20 cellular contexts compared by ENCODE assay signal in genomic region chr4:108556588-108557200, GRCh38.
A peak's percentile ranks its signal among the peaks of the same experiment; 100 is the strongest.
DNase-seq lines count a peak whose midpoint lies in the region; ATAC-seq, FAIRE-seq and TF ChIP-seq lines count a peak whose summit lies in the region.
"Had no signal": no experiment of that assay in that cellular context is flagged by ENCODE, and none has a peak within 500 bp of the region (broad histone marks: within the 10 kb centered on the region; RNA-seq: fewer than 3 reads in every experiment).

No MANE protein-coding gene starts in this region.

- no peak for FAIRE-seq in GM12878 (lab: Jason Lieb, UNC)

- DNase-seq in GM12878 (ENCODE audit: low read depth, low spot score) (peak; percentile 4), NCI-H1092 (lab: John Stamatoyannopoulos, UW) (no peak), left colon (no peak), glomerular visceral epithelial cell (ENCODE audit: extremely low spot score) (no peak)
- DNase-seq: activated CD4-positive, CD25-positive, alpha-beta regulatory T cell; activated naive CD4-positive, alpha-beta T cell treated with anti-CD3 and anti-CD28 coated beads, Interleukin-2, amount 10 ng/mL, durations not matched to agents 7 days and 5 days; brain microvascular endothelial cell; DMS153; dorsolateral prefrontal cortex; esophagus squamous epithelium; Kasumi-1; left cardiac atrium; NCI-H1930; NCI-H510A treated with DMSO at 0.1 percent for 48 hours; psoas muscle; thyroid gland had no signal

- H3K79me2 ChIP-seq in GM12878 (ENCODE audit: control insufficient read depth, insufficient read depth, low read length), result no peaks in the 10 kb centered on the region

- no peaks in the 10 kb centered on the region for H3K4me1 ChIP-seq in GM12878 (ENCODE audit: control insufficient read depth, insufficient read depth, low read length)
- H3K4me1 ChIP-seq: psoas muscle had no signal

- in situ Hi-C loops in GM12878 (cut with MboI), result no loop called here

- H2AFZ ChIP-seq in GM12878 (ENCODE audit: control insufficient read depth, low read depth, low read length), result no peak overlapping the region

- H3K9ac ChIP-seq in GM12878 (ENCODE audit: control insufficient read depth, insufficient read depth, low read length), result no peak overlapping the region

- no peaks in the 10 kb centered on the region for H3K9me3 ChIP-seq in GM12878 (replicated peaks; ENCODE audit: control insufficient read depth, insufficient read depth, low read length)
- H3K9me3 ChIP-seq: esophagus squamous epithelium, psoas muscle, thyroid gland had no signal

- TF ChIP-seq RAD21 in GM12878 (IDR thresholded peaks at IDR 0.05; ENCODE audit: insufficient read depth, low read depth, low read length), result no peak

- H3K27me3 ChIP-seq in GM12878 (replicated peaks in 1 of 2; ENCODE audit: control insufficient read depth in 2 of 2, insufficient read depth in 2 of 2, low read length in 1 of 2), result no peaks in the 10 kb centered on the region
- H3K27me3 ChIP-seq: brain microvascular endothelial cell, dorsolateral prefrontal cortex, thyroid gland had no signal

- H3K4me2 ChIP-seq in GM12878 (ENCODE audit: control insufficient read depth, insufficient read depth), result no peak overlapping the region

- intact Hi-C loops in GM12878 (cut with micrococcal nuclease; ENCODE audit: unreplicated experiment), result no loop called here
- intact Hi-C loops in left colon (cut with DNase I, micrococcal nuclease), result no loop called here

- SMC1A ChIA-PET in GM12878 (lab: Charles Lee; ENCODE audit: uncharacterized antibody, unreplicated experiment), result interaction anchor here (0.6 kb wide), 1 partner anchor 8 kb away, joined by 3 read pairs; no protein-coding TSS in a partner anchor

- RAD21 ChIA-PET in GM12878 (lab: Charles Lee; ENCODE audit: unreplicated experiment), result no interaction called here

- TF ChIP-seq CTCF in GM12878 (IDR thresholded peaks at IDR 0.05 in 2 of 3, conservative IDR thresholded peaks at IDR 0.05 in 1 of 3; ENCODE audit: control insufficient read depth in 2 of 3, extremely low read depth in 1 of 3, insufficient read depth in 1 of 3, low read depth in 3 of 3, low read length in 3 of 3), result no peak

- ATAC-seq in GM18868 (IDR thresholded peaks at IDR 0.05; ENCODE audit: unreplicated experiment) (peak; percentile 79), GM21529 (IDR thresholded peaks at IDR 0.05; ENCODE audit: unreplicated experiment) (peak; percentile 70), HG03064 (IDR thresholded peaks at IDR 0.05; ENCODE audit: low read depth, unreplicated experiment) (peak; percentile 53), GM12878 (peak; percentile 54), left colon (no peak), HG03457 (IDR thresholded peaks at IDR 0.05; ENCODE audit: unreplicated experiment) (no peak)
- ATAC-seq: left cardiac atrium, psoas muscle had no signal

- no peak overlapping the region for H3K27ac ChIP-seq in GM12878 (ENCODE audit: control insufficient read depth, insufficient read depth)
- H3K27ac ChIP-seq: brain microvascular endothelial cell, dorsolateral prefrontal cortex, esophagus squamous epithelium, psoas muscle, thyroid gland had no signal

- no TSS peak for BruUV-seq in GM12878 (replicated peaks; lab: Mats Ljungman, UMichigan)

- CTCF ChIA-PET in GM12878 (lab: Yijun Ruan, JAX), result no interaction called here

- no peak overlapping the region for H3K4me3 ChIP-seq in GM12878
- H3K4me3 ChIP-seq: dorsolateral prefrontal cortex, esophagus squamous epithelium, psoas muscle, thyroid gland had no signal

- H4K20me1 ChIP-seq in GM12878 (ENCODE audit: control insufficient read depth, insufficient read depth), result no peaks in the 10 kb centered on the region

- no peak for TF ChIP-seq POLR2A in GM12878 (IDR thresholded peaks at IDR 0.05; ENCODE audit: low read depth, low read length)

- POLR2A ChIA-PET in GM12878 (lab: Charles Lee), result no interaction called here

- 1% methylated on average over 5 of the region's 5 CpGs for WGBS in GM12878 (ENCODE audit: insufficient coverage, insufficient replicate concordance, low lambda C conversion rate, missing lambda C conversion rate)

- no peak for TF ChIP-seq EP300 in GM12878 (IDR thresholded peaks at IDR 0.05; ENCODE audit: borderline replicate concordance in 1 of 2, control insufficient read depth in 1 of 2, low read depth in 2 of 2, low read length in 2 of 2)

- no peaks in the 10 kb centered on the region for H3K36me3 ChIP-seq in GM12878 (ENCODE audit: control insufficient read depth in 2 of 2, insufficient read depth in 2 of 2, low read length in 1 of 2)
- H3K36me3 ChIP-seq: brain microvascular endothelial cell, esophagus squamous epithelium, thyroid gland had no signal

TF ChIP-seq in GM12878, 131 proteins besides CTCF, POLR2A, EP300 and RAD21:
- TF ChIP-seq SMAD5 (IDR thresholded peaks at IDR 0.05; ENCODE audit: low read depth), result no peak
- peak; percentile 15 for TF ChIP-seq MEF2B (IDR thresholded peaks at IDR 0.05; ENCODE audit: partially characterized antibody, poor library complexity, severe bottlenecking)
- TF ChIP-seq CEBPZ (IDR thresholded peaks at IDR 0.05; ENCODE audit: low read depth, low read length), result no peak
TF ChIP-seq in GM12878: peak in this region for 1.

Comparison
In these comparisons a context has a peak if more than half of its experiments do, and no peak if none do; other contexts are left out.
1. ATAC-seq: peak in GM18868 (single experiment), GM21529 (single experiment), HG03064 (single experiment) and GM12878 (single experiment); none in left colon (single experiment) and HG03457 (single experiment).